ENCODE assay signal across 8 cellular contexts in genomic region chr12:54280401-54281260, GRCh38. TPM values are rescaled to one million over a fixed set of nuclear protein-coding genes. Genes with fewer than 3 reads are reported as not detected.
DNase-seq lines count a peak whose midpoint lies in the region; ATAC-seq and TF ChIP-seq lines count a peak whose summit lies in the region.

HNRNPA1 (plus strand) TSS chr12:54280726; CDS start chr12:54280808, 82 bp downstream.

- peaks cover 86% of the 10 kb centered on the region for H3K79me2 ChIP-seq in KMS-11 (ENCODE audit: insufficient read depth, low read depth)

- 1% methylated on average over 47 to 51 of the region's 51 CpGs for WGBS in esophagus squamous epithelium, 2 donors

- DNase-seq in DMS79 (lab: John Stamatoyannopoulos, UW) (peak; percentile 89), Peyer's patch (peak; percentile 91 to 98 (median 95)), esophagus squamous epithelium (lab: John Stamatoyannopoulos, UW) (peak; percentile 94)
- peak; percentile 93 to 94 for DNase-seq in activated T-cell treated with anti-CD3 and anti-CD28 coated beads, Interleukin-2, amount 50 U/mL, for 48 hours
- DNase-seq in stimulated activated CD8-positive, alpha-beta memory T cell treated with anti-CD3 and anti-CD28 coated beads, Interleukin-7, amount 100 ng/mL, for 4 hours (ENCODE audit: low read depth in 2 of 2), result peak; percentile 88 to 98

- peak within 1 kb of the TSS; percentile 99 for H3K9ac ChIP-seq in KMS-11

- intact Hi-C loops in esophagus squamous epithelium (cut with DNase I), result no loop called here

- H3K4me3 ChIP-seq in KMS-11 (IDR thresholded peaks at IDR 0.05; ENCODE audit: insufficient read depth, low read depth, low read length), result peak within 1 kb of the TSS; percentile 90
- peak within 1 kb of the TSS; percentile 64 to 77 (median 73) for H3K4me3 ChIP-seq in Peyer's patch
- peak within 1 kb of the TSS; percentile 51 to 93 (median 84) for H3K4me3 ChIP-seq in esophagus squamous epithelium
- peak within 1 kb of the TSS; percentile 74 to 94 for H3K4me3 ChIP-seq in muscle layer of duodenum (ENCODE audit: low read depth in 1 of 2, low read length in 2 of 2)

- peaks cover 46% of the 10 kb centered on the region for H3K36me3 ChIP-seq in KMS-11 (ENCODE audit: insufficient read depth)
- H3K36me3 ChIP-seq in Peyer's patch, result peaks cover 0 to 34% (median 0%) of the 10 kb centered on the region in 3 donors
- peaks cover 18 to 47% (median 23%) of the 10 kb centered on the region in 3 donors for H3K36me3 ChIP-seq in esophagus squamous epithelium
- H3K36me3 ChIP-seq in muscle layer of duodenum (ENCODE audit: control insufficient read depth in 1 of 2, insufficient read depth in 2 of 2, low read length in 2 of 2), result peaks cover 36 to 48% of the 10 kb centered on the region in 2 donors

- peaks cover 40% of the 10 kb centered on the region for H4K20me1 ChIP-seq in KMS-11 (ENCODE audit: insufficient read depth)

- peak within 1 kb of the TSS; percentile 94 for H3K27ac ChIP-seq in KMS-11
- peak within 1 kb of the TSS; percentile 90 to 97 (median 95) for H3K27ac ChIP-seq in Peyer's patch
- H3K27ac ChIP-seq in esophagus squamous epithelium, result peak within 1 kb of the TSS; percentile 88 to 98 (median 95)
- H3K27ac ChIP-seq in muscle layer of duodenum (ENCODE audit: low read length), result peak within 1 kb of the TSS; percentile 98

- peaks cover 57% of the 10 kb centered on the region for H3K4me1 ChIP-seq in KMS-11 (ENCODE audit: low read depth, poor library complexity, severe bottlenecking)
- H3K4me1 ChIP-seq in Peyer's patch, result peaks cover 0 to 51% (median 22%) of the 10 kb centered on the region in 4 donors
- peaks cover 34 to 75% (median 47%) of the 10 kb centered on the region in 3 donors for H3K4me1 ChIP-seq in esophagus squamous epithelium
- peaks cover 33 to 56% of the 10 kb centered on the region in 2 donors for H3K4me1 ChIP-seq in muscle layer of duodenum (ENCODE audit: control insufficient read depth in 1 of 2, insufficient read depth in 2 of 2, low read length in 2 of 2)

- TF ChIP-seq CTCF in KMS-11 (conservative IDR thresholded peaks at IDR 0.05; ENCODE audit: low read depth, low read length) (0 out of 2 replicates have a peak, but pooled peaks have one; percentile 33), Peyer's patch (IDR thresholded peaks at IDR 0.05) (no peak), esophagus squamous epithelium (IDR thresholded peaks at IDR 0.05) (peak in 1 of 6 experiments; percentile 8)

- H3K9me3 ChIP-seq in Peyer's patch, result no peaks in the 10 kb centered on the region
- H3K9me3 ChIP-seq in esophagus squamous epithelium, result no peaks in the 10 kb centered on the region
- H3K9me3 ChIP-seq in muscle layer of duodenum (ENCODE audit: control insufficient read depth in 1 of 2, low read length in 2 of 2), result no peaks in the 10 kb centered on the region

- peak within 1 kb of the TSS; percentile 45 for H2AFZ ChIP-seq in KMS-11 (ENCODE audit: low read depth)

- no peaks in the 10 kb centered on the region for H3K27me3 ChIP-seq in KMS-11 (ENCODE audit: insufficient read depth, low read depth)
- no peaks in the 10 kb centered on the region for H3K27me3 ChIP-seq in Peyer's patch
- no peaks in the 10 kb centered on the region for H3K27me3 ChIP-seq in esophagus squamous epithelium
- H3K27me3 ChIP-seq in muscle layer of duodenum (ENCODE audit: low read depth, low read length), result no peaks in the 10 kb centered on the region

- H3K4me2 ChIP-seq in KMS-11, result peak within 1 kb of the TSS; percentile 94

- ATAC-seq in GM21737 (IDR thresholded peaks at IDR 0.05; ENCODE audit: unreplicated experiment), result peak; percentile 86

- TF ChIP-seq POLR2A in Peyer's patch (IDR thresholded peaks at IDR 0.05), result peak; percentile 97 to 99
- peak in 3 of 4 donors; percentile 97 to 99 (median 98) for TF ChIP-seq POLR2A in esophagus squamous epithelium (IDR thresholded peaks at IDR 0.05)

RNA-seq across cellular contexts. Expression of gene HNRNPA1, which starts in this region (rescaled TPM):
- total RNA-seq in Peyer's patch, result 100 to 1,000 TPM; 198 to 703 (median 254) TPM
- 100 to 1,000 TPM; 274 to 473 (median 422) TPM for total RNA-seq in esophagus squamous epithelium

Comparison
In these comparisons a context has a peak if more than half of its experiments do, and no peak if none do; other contexts are left out.
1. Peak in every context shown above with its lines: DNase-seq, ATAC-seq, H3K4me3 ChIP-seq and H3K27ac ChIP-seq.